ENCODE assay signal across 28 cellular contexts in the genomic region with DNA sequence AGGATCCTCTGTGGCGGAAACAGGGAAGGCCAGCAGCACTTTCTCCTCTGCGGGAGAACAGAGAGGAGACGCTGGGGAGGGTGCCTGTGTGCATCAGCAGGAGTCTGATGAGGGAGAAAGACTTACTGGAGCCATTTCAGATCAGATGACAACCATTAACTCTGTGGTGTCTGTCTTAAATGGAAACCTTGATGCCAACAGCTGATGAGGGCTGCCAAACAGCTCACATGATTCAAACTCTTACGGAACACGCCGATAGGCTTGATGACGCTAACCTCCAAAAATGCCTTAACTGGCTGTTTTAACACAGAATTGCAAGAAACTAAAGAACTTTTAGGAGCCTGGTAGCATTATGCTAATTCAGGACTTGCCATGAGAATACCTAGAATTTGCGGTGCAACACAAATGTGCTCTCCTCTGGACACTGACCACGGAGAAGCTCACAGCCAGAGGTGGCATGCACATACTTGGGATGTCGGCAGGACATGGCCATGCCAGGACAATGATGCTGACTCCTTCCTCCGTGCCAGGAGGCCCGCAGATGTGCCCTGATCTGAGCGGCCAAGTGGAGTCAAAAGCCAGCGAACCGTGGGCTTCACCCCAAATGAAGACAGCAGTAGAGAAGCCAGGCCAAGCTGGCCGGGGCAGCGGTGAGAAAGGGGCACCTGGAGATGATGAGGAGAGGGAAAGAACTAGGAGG.
DNase-seq lines count a peak whose midpoint lies in the region; TF ChIP-seq lines count a peak whose summit lies in the region.
"Had no signal": no experiment of that assay in that cellular context is flagged by ENCODE, and none has a peak within 500 bp of the region (broad histone marks: within the 10 kb centered on the region; RNA-seq: fewer than 3 reads in every experiment).

No MANE protein-coding gene starts in this region.

- no peaks in the 10 kb centered on the region for H3K9me2 ChIP-seq in DOHH2 (replicated peaks; ENCODE audit: control insufficient read depth, low read length)

- DNase-seq in adipocyte (ENCODE audit: low read depth) (no peak), myocyte (ENCODE audit: low read depth) (peak; percentile 44), substantia nigra (lab: John Stamatoyannopoulos, UW) (no peak), HUDEP-2 (lab: John Stamatoyannopoulos, UW; ENCODE audit: unreplicated experiment in 76 of 76) (no peak), cerebellar cortex (ENCODE audit: low spot score) (no peak), DMS153 treated with DMSO at 0.1 percent for 48 hours (lab: John Stamatoyannopoulos, UW; ENCODE audit: unreplicated experiment) (no peak)
- DNase-seq: activated CD4-positive, alpha-beta T cell treated with anti-CD3 and anti-CD28 coated beads, Interleukin-2, amount 50 U/mL, for 1 hour; activated CD8-positive, alpha-beta memory T cell treated with anti-CD3 and anti-CD28 coated beads, Interleukin-2, amount 10 ng/mL, durations not matched to agents 7 days and 5 days; activated naive CD4-positive, alpha-beta T cell treated with Interleukin-2 at 50 U/mL for 16 hours; activated T-cell treated with anti-CD3 and anti-CD28 coated beads, Interleukin-2, amount 50 U/mL, for 72 hours; adrenal gland; body of pancreas; CD4-positive, alpha-beta memory T cell; cerebellar nuclear complex; dorsolateral prefrontal cortex; foreskin fibroblast; heart right ventricle; kidney glomerular epithelial cell; mammary epithelial cell; NCI-H1092 treated with DMSO at 0.1 percent for 48 hours; NCI-H1930; NCI-H524 treated with DMSO at 0.1 percent for 48 hours; NK-92 treated with Interleukin-12 subunit alpha and Interleukin-12 subunit beta, amount 100 ng/mL, for 24 hours; SIG-M5; SW 1271; T-helper 9 cell had no signal

- H3K4me1 ChIP-seq in DOHH2 (ENCODE audit: control insufficient read depth, low read length) (peaks cover 71% of the 10 kb centered on the region), adipocyte (ENCODE audit: control insufficient read depth, insufficient read depth, low read length) (no peaks in the 10 kb centered on the region)
- H3K4me1 ChIP-seq: adrenal gland, body of pancreas, HAP-1, heart right ventricle had no signal

- peaks cover 84% of the 10 kb centered on the region for H3K36me3 ChIP-seq in DOHH2 (ENCODE audit: control insufficient read depth, low read length)
- H3K36me3 ChIP-seq in adipocyte (ENCODE audit: control insufficient read depth, insufficient read depth, low read length, severe bottlenecking) = peaks cover 42% of the 10 kb centered on the region

- H3K27ac ChIP-seq in DOHH2 (ENCODE audit: low read depth, low read length) = no peak overlapping the region
- peak overlapping the region; percentile 40 for H3K27ac ChIP-seq in substantia nigra (ENCODE audit: low read depth, low read length, poor library complexity, severe bottlenecking)
- H3K27ac ChIP-seq: adrenal gland, body of pancreas, heart right ventricle had no signal

- H3K79me2 ChIP-seq in DOHH2 (ENCODE audit: control insufficient read depth, low read length) = peaks cover 35% of the 10 kb centered on the region

- H3K4me3 ChIP-seq in DOHH2 (ENCODE audit: low read length) = no peak overlapping the region
- no peak overlapping the region for H3K4me3 ChIP-seq in adipocyte (ENCODE audit: low read length)
- H3K4me3 ChIP-seq: adrenal gland, body of pancreas, dorsolateral prefrontal cortex, HAP-1, heart right ventricle had no signal

- H3K4me2 ChIP-seq in DOHH2 (ENCODE audit: low read length) = peak overlapping the region; percentile 58

- no peaks in the 10 kb centered on the region for H3K27me3 ChIP-seq in DOHH2 (ENCODE audit: control insufficient read depth, low read length)
- no peaks in the 10 kb centered on the region for H3K27me3 ChIP-seq in adipocyte (replicated peaks; ENCODE audit: control insufficient read depth, insufficient read depth, low read length)
- H3K27me3 ChIP-seq: adrenal gland, body of pancreas, dorsolateral prefrontal cortex, heart right ventricle had no signal

- no peak for TF ChIP-seq CTCF in DOHH2 (IDR thresholded peaks at IDR 0.05; ENCODE audit: low read depth, low read length, poor library complexity, severe bottlenecking)

- peak overlapping the region; percentile 7 for H3K9ac ChIP-seq in adipocyte (ENCODE audit: low read length)

- no peaks in the 10 kb centered on the region for H4K20me1 ChIP-seq in DOHH2 (ENCODE audit: control insufficient read depth, insufficient read depth, low read depth, low read length)

- H3K9me3 ChIP-seq in DOHH2 (ENCODE audit: control insufficient read depth, insufficient read depth, low read length) (no peaks in the 10 kb centered on the region), adipocyte (ENCODE audit: control insufficient read depth, low read length) (no peaks in the 10 kb centered on the region)
- H3K9me3 ChIP-seq: adrenal gland, body of pancreas, HAP-1, heart right ventricle had no signal

- H3F3A ChIP-seq in DOHH2 (ENCODE audit: control insufficient read depth, insufficient read depth) = peaks cover 9% of the 10 kb centered on the region; the same call in 1 of the 2 replicates
